ENCODE assay signal across 17 cellular contexts in genomic region chr18:3500016-3500415, GRCh38. TPM values are rescaled to one million over a fixed set of nuclear protein-coding genes. Genes with fewer than 3 reads are reported as not detected.
A peak's percentile ranks its signal among the peaks of the same experiment; 100 is the strongest.
DNase-seq lines count a peak whose midpoint lies in the region; ATAC-seq and TF ChIP-seq lines count a peak whose summit lies in the region.
"Had no signal": no experiment of that assay in that cellular context is flagged by ENCODE, and none has a peak within 500 bp of the region (broad histone marks: within the 10 kb centered on the region; RNA-seq: fewer than 3 reads in every experiment).

No MANE protein-coding gene starts in this region.

- DNase-seq in AG08396 (ENCODE audit: low spot score) = peak; percentile 24
- peak; percentile 40 for DNase-seq in HuH-7 (ENCODE audit: low spot score)
- DNase-seq in astrocyte of the hippocampus (ENCODE audit: low read depth, low spot score) = peak; percentile 40
- DNase-seq in neural crest cell (ENCODE audit: low read depth, low spot score) = no peak
- DNase-seq in NCI-H446 treated with DMSO at 0.1 percent for 48 hours (lab: John Stamatoyannopoulos, UW) = no peak
- DNase-seq in COLO829 (ENCODE audit: low spot score) = no peak
- no peak for DNase-seq in NCI-H1092 treated with DMSO at 0.1 percent for 48 hours (lab: John Stamatoyannopoulos, UW)
- DNase-seq: Calu3; hippocampal formation; NCI-H1105; right lobe of liver; SHP77; stimulated activated CD4-positive, alpha-beta T cell treated with anti-CD3 and anti-CD28 coated beads, Interleukin-1b, Interleukin-23, amount 100 ng/mL, for 48 hours had no signal

- H3K36me3 Mint-ChIP-seq in neural crest cell (ENCODE audit: low read depth) = no peaks in the 10 kb centered on the region
- no peaks in the 10 kb centered on the region for H3K36me3 Mint-ChIP-seq in activated T-helper 17 cell treated with anti-CD3 and anti-CD28 coated beads, Interleukin-2, amount 50 U/mL, for 72 hours (ENCODE audit: low read depth)
- H3K36me3 Mint-ChIP-seq: mesothelial cell of epicardium had no signal

- no peak for TF ChIP-seq CTCF in neural crest cell (conservative IDR thresholded peaks at IDR 0.05)

- H3K27ac Mint-ChIP-seq in neural crest cell (ENCODE audit: unreplicated experiment) = no peak overlapping the region
- no peak overlapping the region for H3K27ac Mint-ChIP-seq in activated T-helper 17 cell treated with anti-CD3 and anti-CD28 coated beads, Interleukin-2, amount 50 U/mL, for 72 hours
- H3K27ac Mint-ChIP-seq: activated T-helper 2 cell treated with anti-CD3 and anti-CD28 coated beads, Interferon-gamma antibody, Interleukin-2, Interleukin-4, amounts not matched to agents 10 μg/mL and 5 μg/mL and 100 μg/mL, durations not matched to agents 14 hours and 24 hours and 36 hours had no signal

- H3K9me3 Mint-ChIP-seq in neural crest cell = no peaks in the 10 kb centered on the region
- no peaks in the 10 kb centered on the region for H3K9me3 Mint-ChIP-seq in activated T-helper 17 cell treated with anti-CD3 and anti-CD28 coated beads, Interleukin-2, amount 50 U/mL, for 72 hours
- H3K9me3 Mint-ChIP-seq: activated T-helper 2 cell treated with anti-CD3 and anti-CD28 coated beads, Interferon-gamma antibody, Interleukin-2, Interleukin-4, amounts not matched to agents 10 μg/mL and 5 μg/mL and 100 μg/mL, durations not matched to agents 14 hours and 24 hours and 36 hours; endodermal cell; mesothelial cell of epicardium had no signal

- no peak for ATAC-seq in activated T-helper 17 cell treated with anti-CD3 and anti-CD28 coated beads, Interleukin-2, amount 50 U/mL, for 72 hours (replicated peaks)

- H3K4me3 Mint-ChIP-seq in neural crest cell = peak overlapping the region; percentile 6
- no peak overlapping the region for H3K4me3 Mint-ChIP-seq in activated T-helper 17 cell treated with anti-CD3 and anti-CD28 coated beads, Interleukin-2, amount 50 U/mL, for 72 hours

- peaks cover 20% of the 10 kb centered on the region for H3K4me1 Mint-ChIP-seq in neural crest cell
- no peaks in the 10 kb centered on the region for H3K4me1 Mint-ChIP-seq in activated T-helper 17 cell treated with anti-CD3 and anti-CD28 coated beads, Interleukin-2, amount 50 U/mL, for 72 hours

- H3K27me3 Mint-ChIP-seq in neural crest cell (ENCODE audit: low read depth) = peaks cover 25% of the 10 kb centered on the region
- peaks cover 21% of the 10 kb centered on the region for H3K27me3 Mint-ChIP-seq in activated T-helper 17 cell treated with anti-CD3 and anti-CD28 coated beads, Interleukin-2, amount 50 U/mL, for 72 hours

RNA-seq across cellular contexts. Expression of gene TGIF1, which starts 50.0 kb away (rescaled TPM):
- total RNA-seq in neural crest cell = 49.1 and 57.9 TPM in 2 replicates
- 10 to 100 TPM; 18.6 to 86.1 TPM for total RNA-seq in activated T-helper 17 cell treated with anti-CD3 and anti-CD28 coated beads, Interleukin-2, amount 50 U/mL, for 72 hours

Comparison
In these comparisons a context has a peak if more than half of its experiments do, and no peak if none do; other contexts are left out.
1. DNase-seq: peak in AG08396 (single experiment), HuH-7 (single experiment) and astrocyte of the hippocampus (single experiment); none in neural crest cell (single experiment), NCI-H446 treated with DMSO at 0.1 percent for 48 hours (single experiment), COLO829 (single experiment) and NCI-H1092 treated with DMSO at 0.1 percent for 48 hours (single experiment).